22 cellular contexts compared by ENCODE assay signal in genomic region chrX:105458846-105459245, GRCh38.
"Had no signal": no experiment of that assay in that cellular context is flagged by ENCODE, and none has a peak within 500 bp of the region (broad histone marks: within the 10 kb centered on the region; RNA-seq: fewer than 3 reads in every experiment).

No MANE protein-coding gene starts in this region.

- H3K4me3 ChIP-seq: K562 had no signal

- H3K9me3 ChIP-seq: SK-N-SH had no signal

- H3K9ac ChIP-seq: KMS-11, SK-N-SH had no signal

- H3K4me2 ChIP-seq: KMS-11, SK-N-SH had no signal

- H3K27ac ChIP-seq: HL-60, KMS-11 had no signal

- DNase-seq: Kasumi-1, MV-4-11, NCI-H1048, NCI-H1105, NCI-H1417, NCI-H1436 treated with DMSO at 0.1 percent for 48 hours, NCI-H1694, NCI-H187 treated with DMSO at 0.1 percent for 48 hours, NCI-H2029 treated with DMSO at 0.1 percent for 48 hours, NCI-H2227 treated with DMSO at 0.1 percent for 48 hours, NCI-H524, NCI-H526 treated with DMSO at 0.1 percent for 48 hours, NCI-H774, PC-3, SIG-M5, SK-N-SH, SW 1271 had no signal

- ATAC-seq: K562, Panc1, PC-3, Right ventricle myocardium inferior had no signal
